In genomic region chr2:222319576-222320440, GRCh38 we compare ENCODE assay signal across 8 cellular contexts. TPM values are rescaled to one million over a fixed set of nuclear protein-coding genes. Genes with fewer than 3 reads are reported as not detected.
DNase-seq lines count a peak whose midpoint lies in the region; ATAC-seq and TF ChIP-seq lines count a peak whose summit lies in the region.

No MANE protein-coding gene starts in this region.

- TF ChIP-seq CTCF in OCI-LY3 (IDR thresholded peaks at IDR 0.05; ENCODE audit: low read depth, low read length) = no peak

- H3K27me3 ChIP-seq in OCI-LY3 (ENCODE audit: low read depth, low read length) (peaks cover 2% of the 10 kb centered on the region; the same call in 1 of the 2 replicates), ectodermal cell (ENCODE audit: control insufficient read depth, insufficient read depth, low read length, poor library complexity, severe bottlenecking) (peaks cover 59% of the 10 kb centered on the region), muscle layer of duodenum (ENCODE audit: low read depth, low read length) (peaks cover 15% of the 10 kb centered on the region)

- H4K20me1 ChIP-seq in OCI-LY3 (ENCODE audit: insufficient read depth, low read length) = no peaks in the 10 kb centered on the region

- H3K4me2 ChIP-seq in OCI-LY3 (ENCODE audit: low read length) = peak overlapping the region; percentile 82

- peak; percentile 44 for ATAC-seq in HG03196 (IDR thresholded peaks at IDR 0.05; ENCODE audit: unreplicated experiment)

- no peaks in the 10 kb centered on the region for H3K4me1 ChIP-seq in OCI-LY3 (ENCODE audit: low read length)
- H3K4me1 ChIP-seq in ectodermal cell (ENCODE audit: control insufficient read depth, insufficient read depth, low read length) = peaks cover 3% of the 10 kb centered on the region
- H3K4me1 ChIP-seq in muscle layer of duodenum (ENCODE audit: control insufficient read depth in 1 of 2, insufficient read depth in 2 of 2, low read length in 2 of 2) = peaks cover 0 to 7% of the 10 kb centered on the region in 2 donors

- H3K9me3 ChIP-seq in OCI-LY3 (ENCODE audit: insufficient read depth, low read length) (no peaks in the 10 kb centered on the region), ectodermal cell (ENCODE audit: control insufficient read depth, low read length) (no peaks in the 10 kb centered on the region), muscle layer of duodenum (ENCODE audit: control insufficient read depth in 1 of 2, low read length in 2 of 2) (no peaks in the 10 kb centered on the region)

- H3K4me3 ChIP-seq in OCI-LY3 (ENCODE audit: low read length) = peak overlapping the region; percentile 84
- peak overlapping the region; percentile 70 for H3K4me3 ChIP-seq in ectodermal cell (ENCODE audit: insufficient read depth, low read depth, low read length)
- peak overlapping the region; percentile 47 to 62 for H3K4me3 ChIP-seq in muscle layer of duodenum (ENCODE audit: low read depth in 1 of 2, low read length in 2 of 2)

- no peaks in the 10 kb centered on the region for H3K79me2 ChIP-seq in OCI-LY3 (ENCODE audit: low read length)

- peak overlapping the region; percentile 53 for H3K9ac ChIP-seq in OCI-LY3 (ENCODE audit: low read length)

- H3K27ac ChIP-seq in OCI-LY3 (ENCODE audit: low read length) = no peak overlapping the region
- no peak overlapping the region for H3K27ac ChIP-seq in ectodermal cell (ENCODE audit: insufficient read depth, low read depth, low read length, poor library complexity, severe bottlenecking)
- peak overlapping the region; percentile 64 for H3K27ac ChIP-seq in muscle layer of duodenum (ENCODE audit: low read length)

- H3K36me3 ChIP-seq in OCI-LY3 (replicated peaks; ENCODE audit: low read depth, low read length) = no peaks in the 10 kb centered on the region
- no peaks in the 10 kb centered on the region for H3K36me3 ChIP-seq in ectodermal cell (ENCODE audit: control insufficient read depth, insufficient read depth, low read length)
- no peaks in the 10 kb centered on the region for H3K36me3 ChIP-seq in muscle layer of duodenum (ENCODE audit: control insufficient read depth in 1 of 2, insufficient read depth in 2 of 2, low read length in 2 of 2)

- H2AFZ ChIP-seq in OCI-LY3 (ENCODE audit: low read depth, low read length) = peak overlapping the region; percentile 46; the same call in 1 of the 2 replicates

- peak; percentile 71 for DNase-seq in ELF-1 (ENCODE audit: low read depth, low spot score)
- peak; percentile 52 for DNase-seq in GM19240 (ENCODE audit: insufficient read length, low spot score)
- DNase-seq in 8988T = no peak
- no peak for DNase-seq in occipital lobe (lab: John Stamatoyannopoulos, UW)

- WGBS in ectodermal cell, 2 experiments = 0% methylated on average over 97 of the region's 97 CpGs

RNA-seq across cellular contexts. Expression of gene PAX3, which starts 21.0 kb away (rescaled TPM):
- 164 TPM for polyA plus RNA-seq in ectodermal cell (2013, experiment 1 of 4)
- polyA plus RNA-seq in ectodermal cell (2013, experiment 2 of 4) = 167 TPM
- 111 TPM for polyA plus RNA-seq in ectodermal cell (2013, experiment 3 of 4)
- 125 TPM for polyA plus RNA-seq in ectodermal cell (2013, experiment 4 of 4)
- 0.31 TPM for total RNA-seq in occipital lobe

Comparison
In these comparisons a context has a peak if more than half of its experiments do, and no peak if none do; other contexts are left out.
1. DNase-seq: peak in ELF-1 (single experiment) and GM19240 (single experiment); none in 8988T (single experiment) and occipital lobe (single experiment).
2. Peak in every context shown above with its lines, with median percentiles within 50 percentile points of each other: H3K4me3 ChIP-seq.